In genomic region chr4:155768370-155768769, GRCh38 we compare ENCODE assay signal across 1 cellular context.
TF ChIP-seq lines count a peak whose summit lies in the region.

No MANE protein-coding gene starts in this region.

TF ChIP-seq in HepG2, 621 proteins besides CTCF, POLR2A, EP300 and RAD21:
- TF ChIP-seq MYNN (CRISPR knock-in tag; IDR thresholded peaks at IDR 0.05; ENCODE audit: low read depth) (no peak), SPEN (CRISPR knock-in tag; IDR thresholded peaks at IDR 0.05; ENCODE audit: low read depth) (no peak), MNT (IDR thresholded peaks at IDR 0.05) (peak; percentile 99)
